Comparison of ENCODE assay signal across 8 cellular contexts in genomic region chr9:68685770-68686169, GRCh38. TPM values are rescaled to one million over a fixed set of nuclear protein-coding genes. Genes with fewer than 3 reads are reported as not detected.
DNase-seq lines count a peak whose midpoint lies in the region; ATAC-seq, FAIRE-seq and TF ChIP-seq lines count a peak whose summit lies in the region.

No MANE protein-coding gene starts in this region.

- H3K4me1 ChIP-seq in A673 (ENCODE audit: insufficient read depth, low read length, poor library complexity, severe bottlenecking) (no peaks in the 10 kb centered on the region), esophagus muscularis mucosa (peaks cover 0 to 7% (median 5%) of the 10 kb centered on the region in 4 donors), prostate gland (replicated peaks) (no peaks in the 10 kb centered on the region)

- BruUV-seq in A673 (replicated peaks; lab: Mats Ljungman, UMichigan), result no TSS peak

- TF ChIP-seq POLR2A in GM12892 (IDR thresholded peaks at IDR 0.05; ENCODE audit: low read depth, low read length) (no peak), esophagus muscularis mucosa (IDR thresholded peaks at IDR 0.05; ENCODE audit: low read depth) (no peak), prostate gland (IDR thresholded peaks at IDR 0.05) (no peak)

- H3K9me3 ChIP-seq in A673 (ENCODE audit: low read depth, low read length, poor library complexity, severe bottlenecking), result no peaks in the 10 kb centered on the region
- H3K9me3 ChIP-seq in esophagus muscularis mucosa, result no peaks in the 10 kb centered on the region
- H3K9me3 ChIP-seq in prostate gland, result no peaks in the 10 kb centered on the region

- WGBS in esophagus muscularis mucosa, result 55% methylated on average over 3 of the region's 3 CpGs
- WGBS in prostate gland, result 69% methylated on average over 3 of the region's 3 CpGs

- CTCF ChIA-PET in A673 (lab: Charles Lee), result no interaction called here

- POLR2A ChIA-PET in A673 (lab: Charles Lee; ENCODE audit: low non-redundant PET), result no interaction called here

- H3K27me3 ChIP-seq in A673 (replicated peaks; ENCODE audit: insufficient read depth, low read depth, low read length, poor library complexity), result peaks cover 7% of the 10 kb centered on the region
- peaks cover 0 to 4% (median 0%) of the 10 kb centered on the region in 4 donors for H3K27me3 ChIP-seq in esophagus muscularis mucosa
- H3K27me3 ChIP-seq in prostate gland (replicated peaks; ENCODE audit: insufficient read depth), result no peaks in the 10 kb centered on the region

- H3K4me3 ChIP-seq in A673 (ENCODE audit: low read depth, low read length, poor library complexity, severe bottlenecking) (no peak overlapping the region), esophagus muscularis mucosa (no peak overlapping the region), prostate gland (no peak overlapping the region)

- TF ChIP-seq CTCF in A673 (conservative IDR thresholded peaks at IDR 0.05; ENCODE audit: low read depth, low read length), result peak; percentile 54
- TF ChIP-seq CTCF in esophagus muscularis mucosa (IDR thresholded peaks at IDR 0.05), result peak in 1 of 3 experiments; percentile 15
- TF ChIP-seq CTCF in prostate gland (IDR thresholded peaks at IDR 0.05), result no peak

- DNase-seq in A673 (ENCODE audit: low spot score) (peak; percentile 26), GM12892 (ENCODE audit: insufficient read length) (no peak), NCI-H69 (lab: John Stamatoyannopoulos, UW) (peak; percentile 76), esophagus muscularis mucosa (ENCODE audit: extremely low spot score) (peak; percentile 29), amniotic stem cell (lab: John Stamatoyannopoulos, UW) (no peak), prostate gland (ENCODE audit: low spot score) (no peak), substantia nigra (lab: John Stamatoyannopoulos, UW) (no peak)

- intact Hi-C loops in A673 (cut with micrococcal nuclease; ENCODE audit: unreplicated experiment) (loop anchor here (10.0 kb wide), 1 partner anchor 101 kb away; no protein-coding TSS in a partner anchor), esophagus muscularis mucosa (cut with DNase I) (no loop called here), prostate gland (cut with DNase I) (no loop called here)

- ATAC-seq in HG02678 (IDR thresholded peaks at IDR 0.05; ENCODE audit: unreplicated experiment), result peak; percentile 94

- TF ChIP-seq EP300 in esophagus muscularis mucosa (IDR thresholded peaks at IDR 0.05), result no peak

- FAIRE-seq in GM12892 (lab: Jason Lieb, UNC), result peak; percentile 96

- H3K36me3 ChIP-seq in A673 (ENCODE audit: insufficient read depth, low read length, poor library complexity, severe bottlenecking), result no peaks in the 10 kb centered on the region
- H3K36me3 ChIP-seq in esophagus muscularis mucosa, result no peaks in the 10 kb centered on the region
- no peaks in the 10 kb centered on the region for H3K36me3 ChIP-seq in prostate gland

- H3K27ac ChIP-seq in A673 (ENCODE audit: low read depth, low read length, poor library complexity, severe bottlenecking) (no peak overlapping the region), esophagus muscularis mucosa (replicated peaks in 1 of 4) (no peak overlapping the region), prostate gland (no peak overlapping the region), substantia nigra (ENCODE audit: low read depth, low read length, poor library complexity, severe bottlenecking) (no peak overlapping the region)

RNA-seq across cellular contexts. Expression of gene PIP5K1B, which starts 19.3 kb away (rescaled TPM):
- total RNA-seq in A673 (2021) (not detected in 2 replicates), esophagus muscularis mucosa (1 to 10 TPM in 3 of 4 donors, under 1 TPM in 1; 0.42 to 1.7 (median 1.2) TPM), prostate gland (10 to 100 TPM in 1 of 2 donors, 1 to 10 TPM in 1; 1.6 to 38.3 TPM)
- 12.6 TPM for polyA plus RNA-seq in GM12892 (2012; ENCODE audit: missing spikeins)

Comparison
In these comparisons a context has a peak if more than half of its experiments do, and no peak if none do; other contexts are left out.
1. DNase-seq: peak in A673 (single experiment), NCI-H69 (single experiment) and esophagus muscularis mucosa (single experiment); none in GM12892 (single experiment), amniotic stem cell (single experiment), prostate gland (single experiment) and substantia nigra (0 of 49).